32 cellular contexts compared by ENCODE assay signal in the genomic region with DNA sequence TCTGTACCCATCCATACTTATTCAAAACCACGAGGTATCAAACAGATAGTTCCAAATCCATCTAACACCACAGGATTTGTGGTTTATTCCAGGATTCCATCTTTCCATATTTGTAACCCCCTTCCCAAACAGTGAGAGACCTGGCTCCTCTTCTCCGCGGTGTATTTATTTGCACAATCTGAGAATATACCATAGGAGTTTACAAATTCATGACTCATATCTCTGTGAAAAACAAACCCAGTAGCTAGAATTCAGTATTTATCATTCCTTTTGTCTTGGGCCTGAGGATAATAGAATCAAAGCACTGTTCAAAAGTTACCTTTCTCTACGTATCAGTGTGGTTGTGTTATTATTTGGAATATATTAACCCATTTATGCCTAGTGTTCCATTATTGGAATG.
"Had no signal": no experiment of that assay in that cellular context is flagged by ENCODE, and none has a peak within 500 bp of the region (broad histone marks: within the 10 kb centered on the region; RNA-seq: fewer than 3 reads in every experiment).

No MANE protein-coding gene starts in this region.

- ATAC-seq: left cardiac atrium; left lobe of liver; lower lobe of right lung; natural killer cell; pancreas; right cardiac atrium; sciatic nerve; stimulated activated naive B cell treated with anti-CD40 and anti-IgM and Interleukin-4, amounts not matched to agents 10 μg/mL and 1 μg/mL and 100 μg/mL, for 72 hours; stimulated activated naive CD8-positive, alpha-beta T cell treated with anti-CD3 and anti-CD28 coated beads, Interleukin-15, Interleukin-2, amounts not matched to agents 100 U/mL and 50 U/mL, for 24 hours had no signal

- H3K4me1 ChIP-seq: lower lobe of right lung, pancreas, prostate gland, testis, upper lobe of left lung, vagina had no signal

- H3K4me2 ChIP-seq: neural progenitor cell had no signal

- H3K9me3 ChIP-seq: lower lobe of right lung, neutrophil, pancreas, prostate gland, stomach, testis, thyroid gland, transverse colon, upper lobe of left lung, vagina had no signal

- H3K27ac ChIP-seq: lower lobe of right lung, neural progenitor cell, neutrophil, pancreas, prostate gland, skin epidermis, stomach, testis, thyroid gland, transverse colon, upper lobe of left lung, vagina had no signal

- H2AFZ ChIP-seq: neural progenitor cell had no signal

- H3K36me3 ChIP-seq: neural progenitor cell, prostate gland had no signal

- H3K9ac ChIP-seq: neural progenitor cell had no signal

- H3K27me3 ChIP-seq: neural progenitor cell, neutrophil, pancreas, stomach, testis, thyroid gland, transverse colon, upper lobe of left lung, vagina had no signal

- DNase-seq: hypothalamus; immature natural killer cell; kidney glomerular epithelial cell; left cardiac atrium; lower lobe of right lung; mammary epithelial cell; mesendoderm; naive B cell; natural killer cell; nephron progenitor cell; occipital lobe; pancreas; retina; right cardiac atrium; stimulated activated CD4-positive, alpha-beta T cell treated with anti-CD3 and anti-CD28 coated beads, Interleukin-12 subunit alpha, Interleukin-12 subunit beta, amount 100 ng/mL, for 4 hours; stimulated activated CD4-positive, alpha-beta T cell treated with anti-CD3 and anti-CD28 coated beads, Interleukin-15, amount 100 ng/mL, for 24 hours; stimulated activated CD4-positive, alpha-beta T cell treated with anti-CD3 and anti-CD28 coated beads, Interleukin-2, amount 100 ng/mL, for 24 hours; stimulated activated CD4-positive, alpha-beta T cell treated with anti-CD3 and anti-CD28 coated beads, Interleukin-4, amount 100 ng/mL, for 1 hour; stimulated activated naive B cell treated with anti-CD40 and anti-IgM and Interleukin-4, amounts not matched to agents 10 μg/mL and 1 μg/mL and 100 μg/mL, for 72 hours; stimulated activated naive CD8-positive, alpha-beta T cell treated with anti-CD3 and anti-CD28 coated beads, Interleukin-15, Interleukin-2, amounts not matched to agents 100 U/mL and 50 U/mL, for 24 hours; stomach; testis; thyroid gland; transverse colon; upper lobe of left lung had no signal

- H3K4me3 ChIP-seq: lower lobe of right lung, neural progenitor cell, pancreas, prostate gland, skin epidermis, stomach, testis, thyroid gland, transverse colon, upper lobe of left lung, vagina had no signal
